Comparison of ENCODE assay signal across 9 cellular contexts in genomic region chr5:133048993-133049725, GRCh38. TPM values are rescaled to one million over a fixed set of nuclear protein-coding genes. Genes with fewer than 3 reads are reported as not detected.
DNase-seq lines count a peak whose midpoint lies in the region; FAIRE-seq and TF ChIP-seq lines count a peak whose summit lies in the region.
"Had no signal": no experiment of that assay in that cellular context is flagged by ENCODE, and none has a peak within 500 bp of the region (broad histone marks: within the 10 kb centered on the region; RNA-seq: fewer than 3 reads in every experiment).

No MANE protein-coding gene starts in this region.

- no peaks in the 10 kb centered on the region for H3K36me3 Mint-ChIP-seq in progenitor cell of endocrine pancreas (ENCODE audit: insufficient read depth)

- H3K27me3 ChIP-seq in OCI-LY1 (ENCODE audit: insufficient read depth, low read length) (no peaks in the 10 kb centered on the region), endothelial cell of umbilical vein (ENCODE audit: control insufficient read depth in 2 of 2, insufficient read depth in 2 of 2, low read length in 2 of 2) (no peaks in the 10 kb centered on the region)

- TF ChIP-seq CTCF in OCI-LY1 (IDR thresholded peaks at IDR 0.05; ENCODE audit: low read length) = no peak
- TF ChIP-seq CTCF in endothelial cell of umbilical vein (IDR thresholded peaks at IDR 0.05; ENCODE audit: extremely low read depth in 1 of 2, insufficient read depth in 1 of 2, low read depth in 1 of 2, low read length in 2 of 2) = no peak
- TF ChIP-seq CTCF in progenitor cell of endocrine pancreas (IDR thresholded peaks at IDR 0.05; ENCODE audit: unreplicated experiment) = no peak

- no peak overlapping the region for H2AFZ ChIP-seq in OCI-LY1 (ENCODE audit: low read length)
- no peak overlapping the region for H2AFZ ChIP-seq in endothelial cell of umbilical vein (ENCODE audit: low read depth, low read length)

- dilution Hi-C loops in endothelial cell of umbilical vein (cut with MboI; ENCODE audit: extremely low pct_ligation_motif_present, low sequenced_read_pairs) = no loop called here

- H3K9me1 ChIP-seq in endothelial cell of umbilical vein (replicated peaks; ENCODE audit: control insufficient read depth, extremely low read depth, insufficient read depth, low read length) = no peaks in the 10 kb centered on the region

- no peaks in the 10 kb centered on the region for H4K20me1 ChIP-seq in OCI-LY1 (ENCODE audit: insufficient read depth, low read length)
- H4K20me1 ChIP-seq in endothelial cell of umbilical vein (replicated peaks; ENCODE audit: control insufficient read depth, extremely low read depth, insufficient read depth, low read length) = no peaks in the 10 kb centered on the region

- H3K4me1 Mint-ChIP-seq in progenitor cell of endocrine pancreas (ENCODE audit: low read depth) = peaks cover 25% of the 10 kb centered on the region

- peaks cover 18% of the 10 kb centered on the region for H3K36me3 ChIP-seq in OCI-LY1 (ENCODE audit: insufficient read depth, low read length)
- no peaks in the 10 kb centered on the region for H3K36me3 ChIP-seq in endothelial cell of umbilical vein (ENCODE audit: control insufficient read depth in 2 of 2, extremely low read depth in 1 of 2, insufficient read depth in 2 of 2, low read length in 2 of 2)

- BruUV-seq in endothelial cell of umbilical vein (replicated peaks; lab: Mats Ljungman, UMichigan) = no TSS peak

- POLR2A ChIA-PET in endothelial cell of umbilical vein (lab: Charles Lee) = no interaction called here

- H3K9me3 Mint-ChIP-seq in progenitor cell of endocrine pancreas (ENCODE audit: low read depth) = no peaks in the 10 kb centered on the region

- H3K4me3 ChIP-seq in OCI-LY1 (ENCODE audit: low read depth, low read length, poor library complexity, severe bottlenecking) (peak overlapping the region; percentile 2), endothelial cell of umbilical vein (replicated peaks in 1 of 3; ENCODE audit: insufficient read depth in 1 of 3, low read depth in 1 of 3, low read length in 3 of 3) (peak overlapping the region in 1 of 3 experiments; percentile 6)

- peak overlapping the region; percentile 51; the same call in 1 of the 2 replicates for H3K9ac ChIP-seq in OCI-LY1 (ENCODE audit: low read length)
- H3K9ac ChIP-seq in endothelial cell of umbilical vein (replicated peaks; ENCODE audit: extremely low read depth, insufficient read depth, low read length) = peak overlapping the region; percentile 39

- H3K27ac ChIP-seq in OCI-LY1 (ENCODE audit: low read depth, low read length, poor library complexity, severe bottlenecking) = peak overlapping the region; percentile 97
- H3K27ac ChIP-seq in endothelial cell of umbilical vein (ENCODE audit: insufficient read depth, low read depth, low read length) = peak overlapping the region; percentile 5

- peaks cover 27% of the 10 kb centered on the region for H3K79me2 ChIP-seq in OCI-LY1 (ENCODE audit: insufficient read depth, low read length)
- H3K79me2 ChIP-seq in endothelial cell of umbilical vein (ENCODE audit: control insufficient read depth, insufficient read depth, low read length) = peaks cover 23% of the 10 kb centered on the region

- H3K4me2 ChIP-seq in OCI-LY1 (ENCODE audit: low read length) (peak overlapping the region; percentile 96), endothelial cell of umbilical vein (ENCODE audit: insufficient read depth, low read length) (peak overlapping the region; percentile 64)

- DNase-seq in EL (peak; percentile 52), endothelial cell of umbilical vein (ENCODE audit: low read depth, low spot score) (peak; percentile 66), progenitor cell of endocrine pancreas (ENCODE audit: low spot score, unreplicated experiment) (no peak), NCI-H1436 (lab: John Stamatoyannopoulos, UW) (no peak), NOMO-1 (lab: John Stamatoyannopoulos, UW; ENCODE audit: unreplicated experiment in 2 of 2) (no peak), midbrain (lab: John Stamatoyannopoulos, UW) (no peak)
- DNase-seq in stimulated activated CD4-positive, alpha-beta T cell treated with anti-CD3 and anti-CD28 coated beads, Interleukin-15, amount 100 ng/mL, for 24 hours = no peak
- DNase-seq: NCI-H446 treated with DMSO at 0.1 percent for 48 hours had no signal

- peak overlapping the region; percentile 59 for H3K4me3 Mint-ChIP-seq in progenitor cell of endocrine pancreas (ENCODE audit: low read depth)

- peak overlapping the region; percentile 88 for H3K27ac Mint-ChIP-seq in progenitor cell of endocrine pancreas

- CTCF ChIA-PET in endothelial cell of umbilical vein (lab: Charles Lee) = interaction anchor here (0.8 to 1.1 kb wide), 3 partner anchors 14 to 219 kb away, joined by 3 to 5 read pairs (median 3); no protein-coding TSS in a partner anchor

- no peaks in the 10 kb centered on the region for H3K27me3 Mint-ChIP-seq in progenitor cell of endocrine pancreas

- intact Hi-C loops in endothelial cell of umbilical vein (cut with micrococcal nuclease) = no loop called here

- no peaks in the 10 kb centered on the region for H3K9me3 ChIP-seq in OCI-LY1 (ENCODE audit: low read length)
- no peaks in the 10 kb centered on the region for H3K9me3 ChIP-seq in endothelial cell of umbilical vein (replicated peaks; ENCODE audit: control insufficient read depth, insufficient read depth, low read length)

- FAIRE-seq in endothelial cell of umbilical vein (lab: Jason Lieb, UNC) = peak; percentile 67

- TF ChIP-seq POLR2A in endothelial cell of umbilical vein (IDR thresholded peaks at IDR 0.05; ENCODE audit: low read depth, low read length) = no peak

- H3F3A ChIP-seq in OCI-LY1 (ENCODE audit: insufficient read depth, low read length) = 0 out of 2 replicates have a peak, but pooled peaks cover 5% of the 10 kb centered on the region

- H3K4me1 ChIP-seq in OCI-LY1 (ENCODE audit: insufficient read depth, low read length, severe bottlenecking) = peaks cover 52% of the 10 kb centered on the region
- H3K4me1 ChIP-seq in endothelial cell of umbilical vein (ENCODE audit: control insufficient read depth, extremely low read depth, insufficient read depth, low read length) = peaks cover 35% of the 10 kb centered on the region

- H3K9me2 ChIP-seq in OCI-LY1 (ENCODE audit: low read depth, low read length) = no peaks in the 10 kb centered on the region

TF ChIP-seq in endothelial cell of umbilical vein, 7 proteins besides CTCF, POLR2A, EP300 and RAD21:
- no peak for TF ChIP-seq GATA2 (IDR thresholded peaks at IDR 0.05; ENCODE audit: insufficient read depth, insufficient read length, low read depth, low read length)
- no peak for TF ChIP-seq POLR2AphosphoS5 (IDR thresholded peaks at IDR 0.05; ENCODE audit: insufficient read depth, low read depth, low read length)
- TF ChIP-seq MAX (IDR thresholded peaks at IDR 0.05; ENCODE audit: insufficient read depth, insufficient read length) = no peak
- no peak for TF ChIP-seq MYC (IDR thresholded peaks at IDR 0.05; ENCODE audit: low read depth, low read length)
- TF ChIP-seq EZH2 (IDR thresholded peaks at IDR 0.05; ENCODE audit: borderline replicate concordance, low read depth, low read length, severe bottlenecking) = no peak
- TF ChIP-seq JUN (IDR thresholded peaks at IDR 0.05; ENCODE audit: borderline replicate concordance, insufficient read depth, insufficient read length, low read depth) = no peak
- TF ChIP-seq FOS (IDR thresholded peaks at IDR 0.05; ENCODE audit: borderline replicate concordance, insufficient read depth, low read length) = no peak

RNA-seq across cellular contexts. Expression of gene HSPA4, which starts 2.7 kb away (rescaled TPM):
- total RNA-seq in endothelial cell of umbilical vein = 157 and 161 TPM in 2 replicates
- polyA plus RNA-seq in endothelial cell of umbilical vein = 7.1 and 11.2 TPM in 2 replicates
- polyA plus RNA-seq in endothelial cell of umbilical vein (2011; cell fraction: cytosol; rRNA removed) = 28.0 and 31.1 TPM in 2 replicates
- polyA plus RNA-seq in endothelial cell of umbilical vein (2011; cell fraction: nucleus; rRNA removed) = 26.9 and 40.3 TPM in 2 replicates
- 88.6 and 155 TPM in 2 replicates for polyA plus RNA-seq in endothelial cell of umbilical vein (2012)
- 26.7 and 30.9 TPM in 2 replicates for polyA minus RNA-seq in endothelial cell of umbilical vein
- polyA minus RNA-seq in endothelial cell of umbilical vein (2011; cell fraction: cytosol; rRNA and poly(A)+ RNA removed) = 58.8 TPM
- polyA minus RNA-seq in endothelial cell of umbilical vein (2011; cell fraction: nucleus; rRNA and poly(A)+ RNA removed) = 16.5 and 23.7 TPM in 2 replicates
- 133 and 138 TPM in 2 replicates for total RNA-seq in progenitor cell of endocrine pancreas

RNA-seq across cellular contexts. Expression of gene ZCCHC10, which starts 22.8 kb away (rescaled TPM):
- total RNA-seq in endothelial cell of umbilical vein = 25.9 and 30.5 TPM in 2 replicates
- polyA plus RNA-seq in endothelial cell of umbilical vein = 32.1 and 35.3 TPM in 2 replicates
- 39.3 and 42.5 TPM in 2 replicates for polyA plus RNA-seq in endothelial cell of umbilical vein (2011; cell fraction: cytosol; rRNA removed)
- 15.9 and 19.4 TPM in 2 replicates for polyA plus RNA-seq in endothelial cell of umbilical vein (2011; cell fraction: nucleus; rRNA removed)
- 31.2 and 51.6 TPM in 2 replicates for polyA plus RNA-seq in endothelial cell of umbilical vein (2012)
- 10.2 and 17.1 TPM in 2 replicates for polyA minus RNA-seq in endothelial cell of umbilical vein
- 5.4 TPM for polyA minus RNA-seq in endothelial cell of umbilical vein (2011; cell fraction: cytosol; rRNA and poly(A)+ RNA removed)
- polyA minus RNA-seq in endothelial cell of umbilical vein (2011; cell fraction: nucleus; rRNA and poly(A)+ RNA removed) = 4.7 and 9.3 TPM in 2 replicates
- 23.1 and 25.7 TPM in 2 replicates for total RNA-seq in progenitor cell of endocrine pancreas

Comparison
In these comparisons a context has a peak if more than half of its experiments do, and no peak if none do; other contexts are left out.
1. DNase-seq: peak in EL (single experiment) and endothelial cell of umbilical vein (single experiment); none in progenitor cell of endocrine pancreas (single experiment), NCI-H1436 (single experiment), NOMO-1 (0 of 2), midbrain (single experiment) and stimulated activated CD4-positive, alpha-beta T cell treated with anti-CD3 and anti-CD28 coated beads, Interleukin-15, amount 100 ng/mL, for 24 hours (single experiment).